29 cellular contexts compared by ENCODE assay signal in the genomic region with DNA sequence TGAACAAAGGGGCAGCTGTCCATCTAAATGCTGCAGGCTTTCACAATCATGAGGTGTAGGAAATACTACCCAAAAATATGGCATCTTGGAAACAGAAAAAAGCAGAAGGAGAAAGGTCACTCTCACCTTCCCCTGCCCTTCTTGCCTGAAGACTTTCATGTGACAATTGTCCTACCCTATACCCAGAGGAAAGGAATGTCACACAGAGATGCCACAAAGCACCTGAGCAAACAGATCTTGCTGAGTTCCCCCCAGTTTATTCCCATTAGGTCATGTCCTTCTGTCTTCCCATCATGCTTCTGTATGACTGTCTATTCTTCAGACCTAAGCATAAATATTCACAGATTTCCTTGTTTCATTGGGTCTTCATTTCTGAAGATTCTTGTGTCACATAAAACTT.
"Had no signal": no experiment of that assay in that cellular context is flagged by ENCODE, and none has a peak within 500 bp of the region (broad histone marks: within the 10 kb centered on the region; RNA-seq: fewer than 3 reads in every experiment).

No MANE protein-coding gene starts in this region.

- H3K4me1 Mint-ChIP-seq: activated CD4-positive, alpha-beta memory T cell treated with anti-CD3 and anti-CD28 coated beads, Interleukin-2, amount 10 ng/mL, durations not matched to agents 7 days and 5 days; activated CD4-positive, alpha-beta T cell treated with anti-CD3 and anti-CD28 coated beads for 36 hours; activated CD4-positive, alpha-beta T cell treated with anti-CD3 and anti-CD28 coated beads, Interleukin-2, amount 10 ng/mL, durations not matched to agents 24 days and 14 days; activated naive CD4-positive, alpha-beta T cell treated with anti-CD3 and anti-CD28 coated beads, Interleukin-2, amount 10 ng/mL, durations not matched to agents 7 days and 5 days; activated naive CD8-positive, alpha-beta T cell treated with anti-CD3 and anti-CD28 coated beads, Interleukin-2, amount 10 ng/mL, durations not matched to agents 7 days and 5 days; T-helper 17 cell had no signal

- H3K36me3 ChIP-seq: ascending aorta, breast epithelium, cardiac muscle cell, colonic mucosa had no signal

- H3K27me3 ChIP-seq: ascending aorta, breast epithelium, cardiac muscle cell, colonic mucosa had no signal

- H3K27ac ChIP-seq: ascending aorta, breast epithelium, cardiac muscle cell, colonic mucosa had no signal

- H3K4me1 ChIP-seq: ascending aorta, breast epithelium, colonic mucosa had no signal

- H3K9me3 Mint-ChIP-seq: activated CD4-positive, alpha-beta memory T cell treated with anti-CD3 and anti-CD28 coated beads, Interleukin-2, amount 10 ng/mL, durations not matched to agents 7 days and 5 days; activated CD4-positive, alpha-beta T cell treated with anti-CD3 and anti-CD28 coated beads, Interleukin-2, amount 10 ng/mL, durations not matched to agents 24 days and 14 days; activated naive CD4-positive, alpha-beta T cell treated with anti-CD3 and anti-CD28 coated beads, Interleukin-2, amount 10 ng/mL, durations not matched to agents 7 days and 5 days; activated naive CD4-positive, alpha-beta T cell treated with anti-CD3 and anti-CD28 coated beads, Interleukin-2, amount 50 U/mL, for 72 hours; activated naive CD8-positive, alpha-beta T cell treated with anti-CD3 and anti-CD28 coated beads, Interleukin-2, amount 10 ng/mL, durations not matched to agents 7 days and 5 days; activated T-cell treated with anti-CD3 and anti-CD28 coated beads, Interleukin-2, amount 50 U/mL, for 24 hours; activated T-cell treated with anti-CD3 and anti-CD28 coated beads, Interleukin-2, amount 50 U/mL, for 72 hours; T-helper 2 cell treated with Interferon-gamma antibody and Interleukin-4, amounts not matched to agents 5 μg/mL and 100 μg/mL, for 36 hours had no signal

- H3K27ac Mint-ChIP-seq: activated CD4-positive, alpha-beta memory T cell treated with anti-CD3 and anti-CD28 coated beads, Interleukin-2, amount 10 ng/mL, durations not matched to agents 7 days and 5 days; activated CD4-positive, alpha-beta T cell treated with anti-CD3 and anti-CD28 coated beads for 36 hours; activated CD4-positive, alpha-beta T cell treated with anti-CD3 and anti-CD28 coated beads, Interleukin-2, amount 10 ng/mL, durations not matched to agents 24 days and 14 days; activated naive CD4-positive, alpha-beta T cell treated with anti-CD3 and anti-CD28 coated beads, Interleukin-2, amount 10 ng/mL, durations not matched to agents 7 days and 5 days; activated naive CD4-positive, alpha-beta T cell treated with anti-CD3 and anti-CD28 coated beads, Interleukin-2, amount 50 U/mL, for 72 hours; activated naive CD8-positive, alpha-beta T cell treated with anti-CD3 and anti-CD28 coated beads, Interleukin-2, amount 10 ng/mL, durations not matched to agents 7 days and 5 days; activated T-cell treated with anti-CD3 and anti-CD28 coated beads, Interleukin-2, amount 50 U/mL, for 24 hours; activated T-cell treated with anti-CD3 and anti-CD28 coated beads, Interleukin-2, amount 50 U/mL, for 72 hours; brain; T-helper 17 cell; T-helper 2 cell treated with Interferon-gamma antibody and Interleukin-4, amounts not matched to agents 5 μg/mL and 100 μg/mL, for 36 hours had no signal

- H3K4me3 ChIP-seq: ascending aorta, breast epithelium, cardiac muscle cell, colonic mucosa had no signal

- H3K4me3 Mint-ChIP-seq: activated CD4-positive, alpha-beta memory T cell treated with anti-CD3 and anti-CD28 coated beads, Interleukin-2, amount 10 ng/mL, durations not matched to agents 7 days and 5 days; activated CD4-positive, alpha-beta T cell treated with anti-CD3 and anti-CD28 coated beads for 36 hours; activated CD4-positive, alpha-beta T cell treated with anti-CD3 and anti-CD28 coated beads, Interleukin-2, amount 10 ng/mL, durations not matched to agents 24 days and 14 days; activated naive CD4-positive, alpha-beta T cell treated with anti-CD3 and anti-CD28 coated beads, Interleukin-2, amount 10 ng/mL, durations not matched to agents 7 days and 5 days; activated naive CD8-positive, alpha-beta T cell treated with anti-CD3 and anti-CD28 coated beads, Interleukin-2, amount 10 ng/mL, durations not matched to agents 7 days and 5 days; activated T-cell treated with anti-CD3 and anti-CD28 coated beads, Interleukin-2, amount 50 U/mL, for 24 hours; activated T-cell treated with anti-CD3 and anti-CD28 coated beads, Interleukin-2, amount 50 U/mL, for 72 hours; brain; T-helper 17 cell; T-helper 2 cell treated with Interferon-gamma antibody and Interleukin-4, amounts not matched to agents 5 μg/mL and 100 μg/mL, for 36 hours had no signal

- H3K9me3 ChIP-seq: ascending aorta, breast epithelium, colonic mucosa had no signal

- DNase-seq: activated CD4-positive, alpha-beta memory T cell treated with anti-CD3 and anti-CD28 coated beads, Interleukin-2, amount 10 ng/mL, durations not matched to agents 7 days and 5 days; activated CD4-positive, alpha-beta T cell treated with anti-CD3 and anti-CD28 coated beads for 36 hours; activated CD4-positive, alpha-beta T cell treated with anti-CD3 and anti-CD28 coated beads, Interleukin-2, amount 10 ng/mL, durations not matched to agents 24 days and 14 days; activated CD4-positive, CD25-positive, alpha-beta regulatory T cell; activated CD4-positive, CD25-positive, alpha-beta regulatory T cell treated with anti-CD3 and anti-CD28 coated beads, Interleukin-2, amount 50 U/mL, for 72 hours; activated CD8-positive, alpha-beta memory T cell treated with anti-CD3 and anti-CD28 coated beads, Interleukin-2, amount 50 U/mL, for 48 hours; activated gamma-delta T cell; activated naive CD4-positive, alpha-beta T cell; activated naive CD4-positive, alpha-beta T cell treated with anti-CD3 and anti-CD28 coated beads, Interleukin-2, amount 10 ng/mL, durations not matched to agents 7 days and 5 days; activated naive CD8-positive, alpha-beta T cell treated with anti-CD3 and anti-CD28 coated beads, Interleukin-2, amount 10 ng/mL, durations not matched to agents 7 days and 5 days; activated T-cell treated with anti-CD3 and anti-CD28 coated beads for 4 hours; activated T-cell treated with anti-CD3 and anti-CD28 coated beads, Interleukin-2, amount 50 U/mL, for 24 hours; activated T-cell treated with anti-CD3 and anti-CD28 coated beads, Interleukin-2, amount 50 U/mL, for 72 hours; central memory CD4-positive, alpha-beta T cell; cerebellar nuclear complex; colonic mucosa; effector CD8-positive, alpha-beta T cell; foreskin fibroblast; head of caudate nucleus; T-helper 1 cell; T-helper 17 cell; T1000 had no signal

- ATAC-seq: activated CD4-positive, alpha-beta T cell treated with anti-CD3 and anti-CD28 coated beads for 36 hours; activated naive CD4-positive, alpha-beta T cell treated with anti-CD3 and anti-CD28 coated beads, Interleukin-2, amount 50 U/mL, for 72 hours; activated T-cell treated with anti-CD3 and anti-CD28 coated beads, Interleukin-2, amount 50 U/mL, for 72 hours; esophagus mucosa; T-helper 17 cell had no signal

- H3K36me3 Mint-ChIP-seq: activated naive CD4-positive, alpha-beta T cell treated with anti-CD3 and anti-CD28 coated beads, Interleukin-2, amount 10 ng/mL, durations not matched to agents 7 days and 5 days; activated naive CD4-positive, alpha-beta T cell treated with anti-CD3 and anti-CD28 coated beads, Interleukin-2, amount 50 U/mL, for 72 hours; activated naive CD8-positive, alpha-beta T cell treated with anti-CD3 and anti-CD28 coated beads, Interleukin-2, amount 10 ng/mL, durations not matched to agents 7 days and 5 days; brain had no signal

- H3K27me3 Mint-ChIP-seq: activated T-cell treated with anti-CD3 and anti-CD28 coated beads, Interleukin-2, amount 50 U/mL, for 24 hours; brain had no signal
